Comparison of ENCODE assay signal across 21 cellular contexts in the genomic region with DNA sequence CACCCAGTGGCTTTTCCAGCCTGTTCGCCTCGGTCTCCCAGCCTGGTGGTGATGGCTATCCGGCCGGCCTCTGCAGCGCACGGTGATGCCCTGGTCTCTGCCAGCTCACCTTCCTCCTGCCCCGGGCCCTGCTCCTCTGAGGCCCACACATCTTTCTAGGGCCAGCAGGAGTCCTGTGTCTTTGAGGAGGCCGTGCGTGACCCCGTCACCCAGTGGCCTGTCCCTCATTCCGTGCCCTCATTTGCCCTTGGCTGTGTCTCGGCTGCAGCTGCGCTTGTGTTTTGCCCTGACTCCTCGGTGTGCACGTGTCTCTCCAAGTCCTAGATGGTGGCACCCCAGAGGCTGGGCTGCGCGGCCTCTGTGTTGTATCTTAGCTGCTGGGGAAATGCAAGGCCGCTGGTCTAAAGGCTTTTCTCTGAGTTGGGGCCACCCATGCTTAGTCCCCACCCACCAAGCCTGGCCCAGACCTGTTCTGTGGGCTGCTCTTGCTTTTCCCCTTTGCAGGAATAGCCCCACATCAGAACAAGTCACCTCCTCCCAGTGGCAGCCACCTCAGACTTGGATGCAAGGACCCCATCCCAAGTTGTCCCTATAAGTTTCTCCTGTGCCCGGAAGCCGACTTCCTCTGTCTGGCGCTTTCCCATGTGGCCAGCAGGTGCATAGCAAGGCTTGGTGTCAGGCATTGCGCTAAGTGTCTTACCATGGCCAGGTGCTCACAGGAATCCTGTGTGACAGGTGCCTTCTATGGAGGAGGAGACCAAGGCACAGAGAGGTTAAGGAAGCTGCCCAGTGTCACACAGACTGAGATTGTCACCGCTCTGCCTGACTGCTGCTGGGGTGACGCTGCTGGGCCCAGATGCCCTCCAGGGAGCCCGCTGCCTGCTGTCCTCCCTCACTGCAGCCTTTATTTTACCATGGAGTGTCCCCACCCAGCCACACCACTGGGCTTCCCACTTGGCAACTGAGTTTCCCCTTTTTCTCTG.
DNase-seq lines count a peak whose midpoint lies in the region; ATAC-seq and TF ChIP-seq lines count a peak whose summit lies in the region.
"Had no signal": no experiment of that assay in that cellular context is flagged by ENCODE, and none has a peak within 500 bp of the region (broad histone marks: within the 10 kb centered on the region; RNA-seq: fewer than 3 reads in every experiment).

No MANE protein-coding gene starts in this region.

- no peak overlapping the region for H3K4me3 ChIP-seq in brain microvascular endothelial cell (ENCODE audit: low read depth, low read length)
- H3K4me3 ChIP-seq in kidney epithelial cell (ENCODE audit: low read depth, low read length) = no peak overlapping the region
- no peak overlapping the region for H3K4me3 ChIP-seq in BE2C (ENCODE audit: low read depth, low read length)
- H3K4me3 ChIP-seq: left lung, upper lobe of right lung had no signal

- peak; percentile 43 for ATAC-seq in sciatic nerve
- ATAC-seq: left lung, upper lobe of right lung had no signal

- H3K27me3 ChIP-seq in brain microvascular endothelial cell (replicated peaks) (no peaks in the 10 kb centered on the region), kidney epithelial cell (ENCODE audit: control insufficient read depth, insufficient read depth, low read length) (no peaks in the 10 kb centered on the region), BE2C (no peaks in the 10 kb centered on the region)
- H3K27me3 ChIP-seq: upper lobe of right lung had no signal

- H3K36me3 ChIP-seq in brain microvascular endothelial cell (replicated peaks) = no peaks in the 10 kb centered on the region
- H3K36me3 ChIP-seq in kidney epithelial cell (ENCODE audit: control insufficient read depth, insufficient read depth, low read length) = no peaks in the 10 kb centered on the region
- no peaks in the 10 kb centered on the region for H3K36me3 ChIP-seq in BE2C
- H3K36me3 ChIP-seq: left lung, upper lobe of right lung had no signal

- H3K9me3 ChIP-seq in BE2C = no peaks in the 10 kb centered on the region
- H3K9me3 ChIP-seq: left lung, upper lobe of right lung had no signal

- intact Hi-C loops in sciatic nerve (cut with DNase I) = no loop called here

- peaks cover 7% of the 10 kb centered on the region; the same call in 1 of the 2 replicates for H3K4me1 ChIP-seq in BE2C

- TF ChIP-seq CTCF in brain microvascular endothelial cell (IDR thresholded peaks at IDR 0.05; ENCODE audit: low read depth, low read length, missing control alignments) = peak; percentile 31
- TF ChIP-seq CTCF in kidney epithelial cell (IDR thresholded peaks at IDR 0.05; ENCODE audit: insufficient read depth, low read length, poor library complexity, severe bottlenecking) = peak; percentile 5
- no peak for TF ChIP-seq CTCF in BE2C (IDR thresholded peaks at IDR 0.05; ENCODE audit: low read depth, low read length)

- in situ Hi-C loops in brain microvascular endothelial cell (cut with HindIII; ENCODE audit: low pct_ligation_motif_present, low sequenced_read_pairs) = loop anchor here (25.0 kb wide), 1 partner anchor 146 kb away; no protein-coding TSS in a partner anchor

- DNase-seq in NCI-H82 (lab: John Stamatoyannopoulos, UW) (peak; percentile 73), NCI-H82 treated with DMSO at 0.1 percent for 48 hours (lab: John Stamatoyannopoulos, UW; ENCODE audit: unreplicated experiment) (no peak), brain microvascular endothelial cell (no peak), kidney epithelial cell (ENCODE audit: low read depth) (no peak), sciatic nerve (ENCODE audit: low spot score) (no peak), foreskin melanocyte (no peak), BE2C (no peak), AML-193 (lab: John Stamatoyannopoulos, UW) (no peak)
- DNase-seq: 8988T; activated CD4-positive, alpha-beta T cell treated with anti-CD3 and anti-CD28 coated beads, Interleukin-2, amount 10 ng/mL, durations not matched to agents 7 days and 5 days; activated naive CD8-positive, alpha-beta T cell treated with anti-CD3 and anti-CD28 coated beads, Interleukin-2, amount 10 ng/mL, durations not matched to agents 7 days and 5 days; COR-L47; cortex of kidney; foreskin fibroblast; HFFc6; left lung; NCI-H1417 treated with DMSO at 0.1 percent for 48 hours; NCI-H510A; stimulated activated CD8-positive, alpha-beta memory T cell treated with anti-CD3 and anti-CD28 coated beads, Interleukin-4, amount 100 ng/mL, for 48 hours; T-helper 1 cell; upper lobe of right lung had no signal

- no peak overlapping the region for H3K27ac ChIP-seq in brain microvascular endothelial cell
- H3K27ac ChIP-seq: left lung, upper lobe of right lung had no signal
